In the genomic region with DNA sequence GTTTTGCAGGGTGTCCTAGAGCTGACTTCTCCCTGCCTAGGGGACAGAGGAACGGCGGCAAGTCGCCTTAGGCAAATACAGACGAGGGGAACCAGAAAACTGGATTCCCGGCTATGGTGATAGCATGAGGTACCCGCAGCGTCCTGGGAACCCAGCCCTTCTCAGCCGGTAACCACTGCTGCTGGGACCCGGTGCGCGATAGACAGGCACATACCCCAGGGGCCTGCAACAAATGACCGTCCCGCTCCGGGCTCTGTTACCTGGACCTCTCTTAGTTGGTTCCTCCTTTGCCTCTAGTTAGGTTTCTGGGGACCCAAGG, we compare ENCODE assay signal across 8 cellular contexts. TPM values are rescaled to one million over a fixed set of nuclear protein-coding genes. Genes with fewer than 3 reads are reported as not detected.
DNase-seq lines count a peak whose midpoint lies in the region; ATAC-seq and TF ChIP-seq lines count a peak whose summit lies in the region.

No MANE protein-coding gene starts in this region.

- ATAC-seq in CD4-positive, CD25-positive, alpha-beta regulatory T cell (ENCODE audit: low read depth in 2 of 2): peak in 1 of 2 donors; percentile 21
- peak; percentile 6 for ATAC-seq in GM21737 (IDR thresholded peaks at IDR 0.05; ENCODE audit: unreplicated experiment)

- peak overlapping the region; percentile 48 to 78 (median 76) for H3K4me3 Mint-ChIP-seq in CD4-positive, CD25-positive, alpha-beta regulatory T cell

- H3K4me1 ChIP-seq in CD4-positive, CD25-positive, alpha-beta regulatory T cell (ENCODE audit: control insufficient read depth, insufficient read depth, low read length, poor library complexity, severe bottlenecking): peaks cover 12% of the 10 kb centered on the region
- H3K4me1 ChIP-seq in SJCRH30: peaks cover 5% of the 10 kb centered on the region; the same call in 1 of the 2 replicates
- peaks cover 8% of the 10 kb centered on the region for H3K4me1 ChIP-seq in fibroblast of lung (ENCODE audit: control insufficient read depth, extremely low read depth, insufficient read depth, low read length)
- H3K4me1 ChIP-seq in rectal smooth muscle tissue (ENCODE audit: control insufficient read depth, insufficient read depth, low read length): no peaks in the 10 kb centered on the region

- no peaks in the 10 kb centered on the region for H3K9me3 ChIP-seq in CD4-positive, CD25-positive, alpha-beta regulatory T cell (ENCODE audit: control insufficient read depth in 2 of 2, low read length in 2 of 2)
- H3K9me3 ChIP-seq in SJCRH30 (replicated peaks) (no peaks in the 10 kb centered on the region), fibroblast of lung (ENCODE audit: control insufficient read depth, insufficient read depth, low read depth, low read length) (no peaks in the 10 kb centered on the region)

- H3K4me1 Mint-ChIP-seq in CD4-positive, CD25-positive, alpha-beta regulatory T cell: peaks cover 0 to 31% (median 15%) of the 10 kb centered on the region in 4 donors

- TF ChIP-seq CTCF in fibroblast of lung (conservative IDR thresholded peaks at IDR 0.05 in 1 of 2, IDR thresholded peaks at IDR 0.05 in 1 of 2; ENCODE audit: low read depth in 1 of 2, low read length in 2 of 2): no peak

- no peak overlapping the region for H3K27ac ChIP-seq in CD4-positive, CD25-positive, alpha-beta regulatory T cell (ENCODE audit: insufficient read depth, low read length, poor library complexity, severe bottlenecking)
- H3K27ac ChIP-seq in SJCRH30 (peak overlapping the region; percentile 51), fibroblast of lung (ENCODE audit: insufficient read depth, low read length) (no peak overlapping the region), rectal smooth muscle tissue (ENCODE audit: low read depth, low read length) (no peak overlapping the region)

- H3K9me3 Mint-ChIP-seq in CD4-positive, CD25-positive, alpha-beta regulatory T cell: peaks cover 0 to 8% (median 0%) of the 10 kb centered on the region in 7 donors

- H3K4me2 ChIP-seq in fibroblast of lung (ENCODE audit: extremely low read depth, insufficient read depth, low read length): peak overlapping the region; percentile 93

- H3K27me3 ChIP-seq in CD4-positive, CD25-positive, alpha-beta regulatory T cell (ENCODE audit: control insufficient read depth, insufficient read depth, low read length): peaks cover 37% of the 10 kb centered on the region
- peaks cover 3% of the 10 kb centered on the region; the same call in 1 of the 2 replicates for H3K27me3 ChIP-seq in SJCRH30
- H3K27me3 ChIP-seq in fibroblast of lung (ENCODE audit: control insufficient read depth, insufficient read depth, low read length): peaks cover 3% of the 10 kb centered on the region
- H3K27me3 ChIP-seq in rectal smooth muscle tissue (ENCODE audit: control insufficient read depth, insufficient read depth, low read length): peaks cover 4% of the 10 kb centered on the region

- no peak overlapping the region for H3K9ac ChIP-seq in fibroblast of lung (ENCODE audit: insufficient read depth, low read length)
- no peak overlapping the region for H3K9ac ChIP-seq in rectal smooth muscle tissue (ENCODE audit: low read length)

- DNase-seq in CD4-positive, CD25-positive, alpha-beta regulatory T cell: no peak
- DNase-seq in SJCRH30: no peak
- no peak for DNase-seq in fibroblast of lung (ENCODE audit: low read depth in 2 of 2)
- no peak for DNase-seq in ecto neural progenitor cell (ENCODE audit: low spot score)
- DNase-seq in A172 (ENCODE audit: low spot score): no peak
- DNase-seq in OCI-M1 (lab: John Stamatoyannopoulos, UW): no peak

- peak overlapping the region; percentile 44 for H2AFZ ChIP-seq in fibroblast of lung (ENCODE audit: low read length)

- H3K27me3 Mint-ChIP-seq in CD4-positive, CD25-positive, alpha-beta regulatory T cell: peaks cover 80% of the 10 kb centered on the region

- H4K20me1 ChIP-seq in fibroblast of lung (ENCODE audit: control insufficient read depth, extremely low read depth, insufficient read depth, low read length): no peaks in the 10 kb centered on the region

- H3K36me3 Mint-ChIP-seq in CD4-positive, CD25-positive, alpha-beta regulatory T cell: no peaks in the 10 kb centered on the region

- no peak overlapping the region for H3K27ac Mint-ChIP-seq in CD4-positive, CD25-positive, alpha-beta regulatory T cell

- H3K4me3 ChIP-seq in CD4-positive, CD25-positive, alpha-beta regulatory T cell (ENCODE audit: low read depth, low read length): no peak overlapping the region
- peak overlapping the region; percentile 77 for H3K4me3 ChIP-seq in SJCRH30
- H3K4me3 ChIP-seq in fibroblast of lung (replicated peaks in 1 of 4; ENCODE audit: control extremely low read depth in 1 of 4, insufficient read depth in 1 of 4, low read depth in 3 of 4, low read length in 4 of 4): peak overlapping the region; percentile 36 to 77 (median 48)
- H3K4me3 ChIP-seq in rectal smooth muscle tissue (ENCODE audit: low read length): peak overlapping the region; percentile 70

- peaks cover 1% of the 10 kb centered on the region for H3K79me2 ChIP-seq in fibroblast of lung (ENCODE audit: control insufficient read depth, insufficient read depth, low read length)

- no peaks in the 10 kb centered on the region for H3K36me3 ChIP-seq in CD4-positive, CD25-positive, alpha-beta regulatory T cell (ENCODE audit: control insufficient read depth, insufficient read depth, low read length)
- H3K36me3 ChIP-seq in SJCRH30 (no peaks in the 10 kb centered on the region), fibroblast of lung (ENCODE audit: control insufficient read depth, insufficient read depth, low read length) (no peaks in the 10 kb centered on the region), rectal smooth muscle tissue (ENCODE audit: control insufficient read depth, insufficient read depth, low read length) (no peaks in the 10 kb centered on the region)

RNA-seq across cellular contexts. Expression of gene SERPINE2, which starts 0.6 kb away (rescaled TPM):
- total RNA-seq in CD4-positive, CD25-positive, alpha-beta regulatory T cell: 1.5 TPM
- 1 to 10 TPM in 3 of 4 donors, under 1 TPM in 1; 0.85 to 1.8 (median 1.5) TPM for polyA plus RNA-seq in CD4-positive, CD25-positive, alpha-beta regulatory T cell
- total RNA-seq in SJCRH30 (2014; rRNA removed; shearing (Covaris generic)): 48.2 and 51.1 TPM in 2 replicates
- total RNA-seq in fibroblast of lung: 37.2 and 77.9 TPM in 2 replicates
- polyA plus RNA-seq in fibroblast of lung: 104 and 149 TPM in 2 replicates
- 113 and 143 TPM in 2 replicates for polyA plus RNA-seq in fibroblast of lung (2012)
- polyA minus RNA-seq in fibroblast of lung (ENCODE audit: low replicate concordance): 63.7 and 116 TPM in 2 replicates
- total RNA-seq in A172 (2014; rRNA removed; shearing (Covaris generic)): 266 and 429 TPM in 2 replicates

Comparison
In these comparisons a context has a peak if more than half of its experiments do, and no peak if none do; other contexts are left out.
1. RNA of gene SERPINE2, which starts 0.6 kb away (total RNA-seq): 266 to 429 TPM in A172, 37.2 to 77.9 TPM in fibroblast of lung and 48.2 to 51.1 TPM in SJCRH30; 1.5 TPM in CD4-positive, CD25-positive, alpha-beta regulatory T cell (single experiment); every median in the first group is over 10 times any median in the second.